1 cellular context compared by ENCODE assay signal in genomic region chr3:50359760-50360110, GRCh38.
TF ChIP-seq lines count a peak whose summit lies in the region.

No MANE protein-coding gene starts in this region.

TF ChIP-seq in H1, 55 proteins besides CTCF, POLR2A, EP300 and RAD21:
- TF ChIP-seq SIN3A (conservative IDR thresholded peaks at IDR 0.05 in 1 of 2, IDR thresholded peaks at IDR 0.05 in 1 of 2; ENCODE audit: low read depth in 1 of 2, low read length in 2 of 2) (no peak), GABPA (IDR thresholded peaks at IDR 0.05; ENCODE audit: borderline replicate concordance, insufficient read depth, low read length) (no peak), BACH1 (IDR thresholded peaks at IDR 0.05; ENCODE audit: low read length) (no peak), SP4 (IDR thresholded peaks at IDR 0.05; ENCODE audit: low read length) (0 out of 2 replicates have a peak, but pooled peaks have one; percentile 23), KDM4A (IDR thresholded peaks at IDR 0.05; ENCODE audit: low read depth, low read length, severe bottlenecking) (peak; percentile 64)
